ENCODE assay signal across 7 cellular contexts in genomic region chr10:50051995-50052660, GRCh38. TPM values are rescaled to one million over a fixed set of nuclear protein-coding genes. Genes with fewer than 3 reads are reported as not detected.
DNase-seq lines count a peak whose midpoint lies in the region; ATAC-seq and TF ChIP-seq lines count a peak whose summit lies in the region.
"Not testable (repeated sequence)": the region's sequence is repeated elsewhere in the genome, so short reads cannot be mapped to it uniquely, and the experiment has no call there.

No MANE protein-coding gene starts in this region.

- not testable (repeated sequence) for H3K36me3 ChIP-seq in brain microvascular endothelial cell (replicated peaks); left ventricle myocardium inferior; osteoblast (ENCODE audit: insufficient read depth, low read length)

- ATAC-seq in GM18498 (IDR thresholded peaks at IDR 0.05; ENCODE audit: unreplicated experiment) (peak; percentile 53), GM21390 (IDR thresholded peaks at IDR 0.05; ENCODE audit: unreplicated experiment) (peak; percentile 53), HG02852 (IDR thresholded peaks at IDR 0.05; ENCODE audit: unreplicated experiment) (peak; percentile 80)

- H4K20me1 ChIP-seq in osteoblast (ENCODE audit: insufficient read depth, low read length) = not testable (repeated sequence)

- in situ Hi-C loops in brain microvascular endothelial cell (cut with HindIII; ENCODE audit: low pct_ligation_motif_present, low sequenced_read_pairs) = not testable (repeated sequence)

- not testable (repeated sequence) for H3K9me3 ChIP-seq in left ventricle myocardium inferior (replicated peaks); osteoblast (ENCODE audit: low read depth, low read length)

- H3K27ac ChIP-seq in brain microvascular endothelial cell (peak overlapping the region; percentile 86), left ventricle myocardium inferior (replicated peaks) (peak overlapping the region; percentile 72), osteoblast (ENCODE audit: low read depth, low read length) (peak overlapping the region; percentile 37)

- DNase-seq in NCI-H460 (ENCODE audit: extremely low read depth, low read depth) (peak; percentile 13), brain microvascular endothelial cell (peak; percentile 70)
- not testable (repeated sequence) for DNase-seq in left ventricle myocardium inferior; osteoblast (ENCODE audit: insufficient read length, low spot score, missing footprints)

- intact Hi-C loops in left ventricle myocardium inferior (cut with micrococcal nuclease) = not testable (repeated sequence)

- peaks cover 14% of the 10 kb centered on the region for H3K4me1 ChIP-seq in left ventricle myocardium inferior
- H3K4me1 ChIP-seq in osteoblast (ENCODE audit: insufficient read depth, low read length) = not testable (repeated sequence)

- peak overlapping the region; percentile 15 for H2AFZ ChIP-seq in osteoblast (ENCODE audit: low read length)

- not testable (repeated sequence) for H3K79me2 ChIP-seq in osteoblast (ENCODE audit: insufficient read depth, low read length)

- H3K4me3 ChIP-seq in brain microvascular endothelial cell (ENCODE audit: low read depth, low read length) = peak overlapping the region; percentile 3
- H3K4me3 ChIP-seq in left ventricle myocardium inferior = peak overlapping the region; percentile 17
- H3K4me3 ChIP-seq in osteoblast (ENCODE audit: insufficient read depth, low read length) = peak overlapping the region; percentile 58

- TF ChIP-seq CTCF in brain microvascular endothelial cell (IDR thresholded peaks at IDR 0.05; ENCODE audit: low read depth, low read length, missing control alignments); left ventricle myocardium inferior (IDR thresholded peaks at IDR 0.05; ENCODE audit: borderline replicate concordance); osteoblast (IDR thresholded peaks at IDR 0.05; ENCODE audit: extremely low read depth, low read depth, low read length): not testable (repeated sequence)

- H3K4me2 ChIP-seq in osteoblast (ENCODE audit: insufficient read depth, low read length) = peak overlapping the region; percentile 81

- H3K27me3 ChIP-seq in brain microvascular endothelial cell (replicated peaks); left ventricle myocardium inferior (ENCODE audit: low read depth); osteoblast (ENCODE audit: insufficient read depth, low read length): not testable (repeated sequence)

RNA-seq across cellular contexts. Expression of gene WASHC2A, which starts 15.6 kb away (rescaled TPM):
- total RNA-seq in NCI-H460 (2014; rRNA removed; shearing (Covaris generic)) = 21.3 and 34.6 TPM in 2 replicates
- polyA plus RNA-seq in NCI-H460 (2014; cell fraction: nucleus; rRNA removed) = 16.0 and 28.4 TPM in 2 replicates
- total RNA-seq in left ventricle myocardium inferior (45.4 TPM), osteoblast (94.0 and 98.8 TPM in 2 replicates)

Comparison
In these comparisons a context has a peak if more than half of its experiments do, and no peak if none do; other contexts are left out.
1. H3K4me3 ChIP-seq: peak in every context shown above with its lines; median percentile 58 in osteoblast; 17 in left ventricle myocardium inferior; 3 in brain microvascular endothelial cell.